ENCODE assay signal across 22 cellular contexts in genomic region chr16:67474551-67474950, GRCh38. TPM values are rescaled to one million over a fixed set of nuclear protein-coding genes. Genes with fewer than 3 reads are reported as not detected.
"Had no signal": no experiment of that assay in that cellular context is flagged by ENCODE, and none has a peak within 500 bp of the region (broad histone marks: within the 10 kb centered on the region; RNA-seq: fewer than 3 reads in every experiment).

No MANE protein-coding gene starts in this region.

- H3K9me3 ChIP-seq: esophagus squamous epithelium, left ventricle myocardium inferior, sigmoid colon, tibial artery, upper lobe of left lung, uterus had no signal

- H3K4me3 Mint-ChIP-seq: dendritic cell treated with granulocyte-macrophage colony-stimulating factor and Interleukin-4, amounts not matched to agents 40 ng/mL and 50 ng/mL, for 4 days; nephron; stimulated activated naive CD8-positive, alpha-beta T cell treated with anti-CD3 and anti-CD28 coated beads, Interleukin-15, Interleukin-2, amounts not matched to agents 100 ng/mL and 50 ng/mL, for 24 hours had no signal

- H3K36me3 ChIP-seq: left ventricle myocardium inferior, sigmoid colon, tibial artery, upper lobe of left lung, uterus had no signal

- ATAC-seq: left cardiac atrium had no signal

- H3K27ac Mint-ChIP-seq: dendritic cell treated with granulocyte-macrophage colony-stimulating factor and Interleukin-4, amounts not matched to agents 40 ng/mL and 50 ng/mL, for 4 days; nephron; stimulated activated naive CD8-positive, alpha-beta T cell treated with anti-CD3 and anti-CD28 coated beads, Interleukin-15, Interleukin-2, amounts not matched to agents 100 ng/mL and 50 ng/mL, for 24 hours had no signal

- DNase-seq: esophagus squamous epithelium; foreskin fibroblast; kidney; left cardiac atrium; left ventricle myocardium inferior; mesendoderm; naive B cell; sigmoid colon; stimulated activated CD4-positive, alpha-beta T cell treated with anti-CD3 and anti-CD28 coated beads, Interleukin-2, amount 100 ng/mL, for 24 hours; stimulated activated CD4-positive, alpha-beta T cell treated with anti-CD3 and anti-CD28 coated beads, Interleukin-4, amount 100 ng/mL, for 4 hours; tibial artery; upper lobe of left lung; uterus had no signal

- H3K27me3 Mint-ChIP-seq: dendritic cell treated with granulocyte-macrophage colony-stimulating factor and Interleukin-4, amounts not matched to agents 40 ng/mL and 50 ng/mL, for 4 days; naive B cell; stimulated activated naive CD8-positive, alpha-beta T cell treated with anti-CD3 and anti-CD28 coated beads, Interleukin-15, Interleukin-2, amounts not matched to agents 100 ng/mL and 50 ng/mL, for 24 hours had no signal

- H3K27me3 ChIP-seq: esophagus squamous epithelium, sigmoid colon, tibial artery, upper lobe of left lung, uterus had no signal

- H3K9me3 Mint-ChIP-seq: dendritic cell treated with granulocyte-macrophage colony-stimulating factor and Interleukin-4, amounts not matched to agents 40 ng/mL and 50 ng/mL, for 4 days; naive B cell; nephron; stimulated activated naive CD8-positive, alpha-beta T cell treated with anti-CD3 and anti-CD28 coated beads, Interleukin-15, Interleukin-2, amounts not matched to agents 100 ng/mL and 50 ng/mL, for 24 hours had no signal

- H3K27ac ChIP-seq: esophagus squamous epithelium, left ventricle myocardium inferior, skin epidermis, tibial artery, uterus had no signal

- H3K4me3 ChIP-seq: esophagus squamous epithelium, left ventricle myocardium inferior, lung, sigmoid colon, skin epidermis, tibial artery, upper lobe of left lung, uterus had no signal

RNA-seq across cellular contexts. Expression of gene AGRP, which starts 8.8 kb away (rescaled TPM):
- total RNA-seq: epithelial cell of proximal tubule, esophagus squamous epithelium, kidney, left cardiac atrium, left ventricle myocardium inferior, osteoblast, pulmonary artery endothelial cell, sigmoid colon, temporal lobe, uterus had no signal
- polyA plus RNA-seq: sigmoid colon had no signal

RNA-seq across cellular contexts. Expression of gene HSD11B2, which starts 43.6 kb away (rescaled TPM):
- total RNA-seq: osteoblast, pulmonary artery endothelial cell, temporal lobe had no signal
